ENCODE assay signal across 1 cellular context in genomic region chr2:45002661-45003210, GRCh38.
TF ChIP-seq lines count a peak whose summit lies in the region.

No MANE protein-coding gene starts in this region.

TF ChIP-seq in GM23338, 12 proteins besides CTCF, POLR2A, EP300 and RAD21 (continued from another document):
- TF ChIP-seq ZNF462 (CRISPR knock-in tag; IDR thresholded peaks at IDR 0.05) = no peak
- no peak for TF ChIP-seq REST (IDR thresholded peaks at IDR 0.05; ENCODE audit: unreplicated experiment)
- no peak for TF ChIP-seq ZNF331 (CRISPR knock-in tag; IDR thresholded peaks at IDR 0.05; ENCODE audit: low read depth)
- no peak for TF ChIP-seq POLR2AphosphoS5 (IDR thresholded peaks at IDR 0.05; ENCODE audit: low read depth)
- no peak for TF ChIP-seq ZNF114 (CRISPR knock-in tag; IDR thresholded peaks at IDR 0.05)
- TF ChIP-seq EZH2 (IDR thresholded peaks at IDR 0.05; ENCODE audit: low read depth, unreplicated experiment) = no peak
- TF ChIP-seq NANOG (IDR thresholded peaks at IDR 0.05; ENCODE audit: borderline replicate concordance) = no peak
- TF ChIP-seq STAT1 (IDR thresholded peaks at IDR 0.05; ENCODE audit: unreplicated experiment) = no peak
